2 cellular contexts compared by ENCODE assay signal in genomic region chr5:143120460-143121134, GRCh38.
TF ChIP-seq lines count a peak whose summit lies in the region.

No MANE protein-coding gene starts in this region.

TF ChIP-seq in GM23338, 12 proteins besides CTCF, POLR2A, EP300 and RAD21:
- TF ChIP-seq POLR2AphosphoS5 (IDR thresholded peaks at IDR 0.05; ENCODE audit: low read depth) (no peak), NANOG (IDR thresholded peaks at IDR 0.05; ENCODE audit: borderline replicate concordance) (no peak), STAT1 (IDR thresholded peaks at IDR 0.05; ENCODE audit: unreplicated experiment) (no peak), ZNF331 (CRISPR knock-in tag; IDR thresholded peaks at IDR 0.05; ENCODE audit: low read depth) (no peak), ZNF462 (CRISPR knock-in tag; IDR thresholded peaks at IDR 0.05) (no peak)
- TF ChIP-seq, protein P1, sequence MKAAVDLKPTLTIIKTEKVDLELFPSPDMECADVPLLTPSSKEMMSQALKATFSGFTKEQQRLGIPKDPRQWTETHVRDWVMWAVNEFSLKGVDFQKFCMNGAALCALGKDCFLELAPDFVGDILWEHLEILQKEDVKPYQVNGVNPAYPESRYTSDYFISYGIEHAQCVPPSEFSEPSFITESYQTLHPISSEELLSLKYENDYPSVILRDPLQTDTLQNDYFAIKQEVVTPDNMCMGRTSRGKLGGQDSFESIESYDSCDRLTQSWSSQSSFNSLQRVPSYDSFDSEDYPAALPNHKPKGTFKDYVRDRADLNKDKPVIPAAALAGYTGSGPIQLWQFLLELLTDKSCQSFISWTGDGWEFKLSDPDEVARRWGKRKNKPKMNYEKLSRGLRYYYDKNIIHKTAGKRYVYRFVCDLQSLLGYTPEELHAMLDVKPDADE (IDR thresholded peaks at IDR 0.05): no peak
TF ChIP-seq in GM23338: peak in this region for 0.

TF ChIP-seq in H1, 55 proteins besides CTCF, POLR2A, EP300 and RAD21:
- TF ChIP-seq SUZ12 (IDR thresholded peaks at IDR 0.05; ENCODE audit: low read length) (no peak), PHF8 (conservative IDR thresholded peaks at IDR 0.05; ENCODE audit: low read depth, low read length) (no peak), JUND (IDR thresholded peaks at IDR 0.05; ENCODE audit: low read length) (no peak), RXRA (IDR thresholded peaks at IDR 0.05; ENCODE audit: insufficient read depth, low read depth, low read length) (no peak), TCF12 (IDR thresholded peaks at IDR 0.05; ENCODE audit: low read depth, low read length) (no peak)
- TF ChIP-seq, protein P2, sequence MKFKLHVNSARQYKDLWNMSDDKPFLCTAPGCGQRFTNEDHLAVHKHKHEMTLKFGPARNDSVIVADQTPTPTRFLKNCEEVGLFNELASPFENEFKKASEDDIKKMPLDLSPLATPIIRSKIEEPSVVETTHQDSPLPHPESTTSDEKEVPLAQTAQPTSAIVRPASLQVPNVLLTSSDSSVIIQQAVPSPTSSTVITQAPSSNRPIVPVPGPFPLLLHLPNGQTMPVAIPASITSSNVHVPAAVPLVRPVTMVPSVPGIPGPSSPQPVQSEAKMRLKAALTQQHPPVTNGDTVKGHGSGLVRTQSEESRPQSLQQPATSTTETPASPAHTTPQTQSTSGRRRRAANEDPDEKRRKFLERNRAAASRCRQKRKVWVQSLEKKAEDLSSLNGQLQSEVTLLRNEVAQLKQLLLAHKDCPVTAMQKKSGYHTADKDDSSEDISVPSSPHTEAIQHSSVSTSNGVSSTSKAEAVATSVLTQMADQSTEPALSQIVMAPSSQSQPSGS (IDR thresholded peaks at IDR 0.05; ENCODE audit: low read length): no peak
